ENCODE assay signal across 24 cellular contexts in genomic region chrX:32741910-32742309, GRCh38.
"Had no signal": no experiment of that assay in that cellular context is flagged by ENCODE, and none has a peak within 500 bp of the region (broad histone marks: within the 10 kb centered on the region; RNA-seq: fewer than 3 reads in every experiment).

No MANE protein-coding gene starts in this region.

- H3K4me1 ChIP-seq: colonic mucosa, esophagus squamous epithelium, gastrocnemius medialis, left lung, lower lobe of right lung had no signal

- H3K27me3 ChIP-seq: colonic mucosa, esophagus squamous epithelium, gastrocnemius medialis, left lung had no signal

- ATAC-seq: effector memory CD8-positive, alpha-beta T cell; esophagus mucosa; gastrocnemius medialis; left lung; lower lobe of right lung; mucosa of descending colon had no signal

- H3K27ac ChIP-seq: colonic mucosa, epithelial cell of prostate, esophagus squamous epithelium, gastrocnemius medialis, left lung, lower lobe of right lung had no signal

- FAIRE-seq: endometrium, islet of Langerhans, keratinocyte had no signal

- DNase-seq: colonic mucosa; cortex of kidney; effector CD8-positive, alpha-beta T cell; effector memory CD8-positive, alpha-beta T cell; endodermal cell; erythroblast; esophagus squamous epithelium; foreskin fibroblast; foreskin melanocyte; gastrocnemius medialis; glutamatergic neuron; head of caudate nucleus; hippocampal formation; left cardiac atrium; left lung; lower lobe of right lung; mesenchymal stem cell; mucosa of descending colon; naive B cell had no signal

- H3K4me3 ChIP-seq: colonic mucosa, esophagus squamous epithelium, gastrocnemius medialis, left lung, lower lobe of right lung, mucosa of descending colon had no signal

- H3K36me3 ChIP-seq: colonic mucosa, esophagus squamous epithelium, gastrocnemius medialis, left lung, lower lobe of right lung had no signal

- H3K9me3 ChIP-seq: colonic mucosa, esophagus squamous epithelium, gastrocnemius medialis, left lung, lower lobe of right lung, mucosa of descending colon had no signal
